Comparison of ENCODE assay signal across 23 cellular contexts in the genomic region with DNA sequence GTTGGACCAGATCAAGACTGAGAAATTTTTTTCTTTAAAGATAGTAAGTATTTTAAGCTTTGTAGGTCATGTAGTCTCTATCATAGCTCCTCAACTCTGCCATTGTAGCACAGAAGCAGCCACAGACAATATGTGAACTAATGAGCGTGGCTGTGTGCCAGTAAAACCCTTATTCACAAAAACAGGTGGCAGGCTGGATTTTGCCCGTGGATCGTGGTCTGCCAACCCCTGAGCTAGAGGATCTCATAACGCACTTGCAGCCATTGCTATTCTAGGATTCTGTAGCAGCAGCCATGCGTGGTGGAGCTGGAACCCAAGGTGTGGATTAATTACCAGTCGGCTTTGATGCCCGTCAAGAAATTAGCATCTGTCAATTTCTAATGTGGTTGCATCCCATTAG.
DNase-seq lines count a peak whose midpoint lies in the region; ATAC-seq and TF ChIP-seq lines count a peak whose summit lies in the region.
"Had no signal": no experiment of that assay in that cellular context is flagged by ENCODE, and none has a peak within 500 bp of the region (broad histone marks: within the 10 kb centered on the region; RNA-seq: fewer than 3 reads in every experiment).

No MANE protein-coding gene starts in this region.

- no peaks in the 10 kb centered on the region for H3K9me3 ChIP-seq in MM.1S (replicated peaks; ENCODE audit: insufficient read depth, low read length)
- H3K9me3 ChIP-seq in PC-3 (ENCODE audit: low read length), result no peaks in the 10 kb centered on the region
- H3K9me3 ChIP-seq: BE2C, colonic mucosa, Peyer's patch, sigmoid colon, thoracic aorta had no signal

- ATAC-seq in PC-3 (no peak), HG02759 (IDR thresholded peaks at IDR 0.05; ENCODE audit: unreplicated experiment) (no peak)
- ATAC-seq: activated T-cell treated with anti-CD3 and anti-CD28 coated beads, Interleukin-2, amount 50 U/mL, for 4 hours; heart left ventricle had no signal

- H3K4me3 ChIP-seq in MM.1S (ENCODE audit: low read length) (no peak overlapping the region), PC-3 (ENCODE audit: low read length) (no peak overlapping the region)
- H3K4me3 ChIP-seq: colonic mucosa, heart left ventricle, Peyer's patch, sigmoid colon, thoracic aorta had no signal

- no peaks in the 10 kb centered on the region for H3K27me3 ChIP-seq in MM.1S (replicated peaks; ENCODE audit: insufficient read depth, low read length)
- no peaks in the 10 kb centered on the region for H3K27me3 ChIP-seq in PC-3 (ENCODE audit: low read length)
- H3K27me3 ChIP-seq: BE2C, colonic mucosa, Peyer's patch, sigmoid colon had no signal

- TF ChIP-seq CTCF in MM.1S (IDR thresholded peaks at IDR 0.05; ENCODE audit: low read length) (no peak), PC-3 (conservative IDR thresholded peaks at IDR 0.05; ENCODE audit: low read depth, low read length) (no peak)

- H3F3A ChIP-seq in MM.1S (ENCODE audit: insufficient read depth, low read length), result peaks cover 39% of the 10 kb centered on the region
- no peaks in the 10 kb centered on the region for H3F3A ChIP-seq in PC-3 (ENCODE audit: low read length, unreplicated experiment)

- H3K4me2 ChIP-seq in MM.1S (ENCODE audit: low read depth, low read length), result no peak overlapping the region
- no peak overlapping the region for H3K4me2 ChIP-seq in PC-3 (ENCODE audit: low read length)

- no peaks in the 10 kb centered on the region for H3K79me2 ChIP-seq in MM.1S (ENCODE audit: low read length)
- H3K79me2 ChIP-seq in PC-3 (ENCODE audit: low read length), result no peaks in the 10 kb centered on the region

- intact Hi-C loops in PC-3 (cut with micrococcal nuclease), result loop anchor here (5.0 kb wide), 1 partner anchor 132 kb away; no protein-coding TSS in a partner anchor

- POLR2A ChIA-PET in PC-3 (lab: Charles Lee; ENCODE audit: unreplicated experiment), result no interaction called here

- H3K9me2 ChIP-seq in MM.1S (replicated peaks; ENCODE audit: insufficient read depth, low read length), result no peaks in the 10 kb centered on the region
- no peaks in the 10 kb centered on the region for H3K9me2 ChIP-seq in PC-3 (replicated peaks; ENCODE audit: low read length)

- no peaks in the 10 kb centered on the region for H3K36me3 ChIP-seq in MM.1S (replicated peaks; ENCODE audit: insufficient read depth, low read length)
- H3K36me3 ChIP-seq in PC-3 (ENCODE audit: low read depth, low read length), result no peaks in the 10 kb centered on the region
- H3K36me3 ChIP-seq: BE2C, colonic mucosa, Peyer's patch, thoracic aorta had no signal

- BruUV-seq in PC-3 (replicated peaks; lab: Mats Ljungman, UMichigan), result no TSS peak

- peaks cover 65% of the 10 kb centered on the region for H3K4me1 ChIP-seq in MM.1S (ENCODE audit: low read length)
- H3K4me1 ChIP-seq in PC-3 (ENCODE audit: insufficient read depth, low read length), result peaks cover 35% of the 10 kb centered on the region
- H3K4me1 ChIP-seq: sigmoid colon had no signal

- no peaks in the 10 kb centered on the region for H4K20me1 ChIP-seq in MM.1S (ENCODE audit: insufficient read depth, low read length)
- no peaks in the 10 kb centered on the region for H4K20me1 ChIP-seq in PC-3 (ENCODE audit: low read length)

- peak overlapping the region; percentile 98; the same call in 1 of the 2 replicates for H3K27ac ChIP-seq in MM.1S (ENCODE audit: low read length)
- peak overlapping the region; percentile 100; the same call in 1 of the 2 replicates for H3K27ac ChIP-seq in PC-3 (ENCODE audit: low read length)
- H3K27ac ChIP-seq: colonic mucosa, heart left ventricle, Peyer's patch, sigmoid colon, thoracic aorta, VCaP had no signal

- DNase-seq in COR-L47 (lab: John Stamatoyannopoulos, UW), result peak; percentile 85
- no peak for DNase-seq in MM.1S
- peak; percentile 77 for DNase-seq in NCI-H2107 (lab: John Stamatoyannopoulos, UW)
- DNase-seq in PC-3, result no peak
- DNase-seq in NCI-H82 (lab: John Stamatoyannopoulos, UW), result no peak
- no peak for DNase-seq in HPDE6-E6E7 (ENCODE audit: extremely low spot score)
- no peak for DNase-seq in GM19238 (ENCODE audit: insufficient read length, low spot score)
- DNase-seq: activated CD4-positive, alpha-beta T cell treated with anti-CD3 and anti-CD28 coated beads for 48 hours; activated naive CD4-positive, alpha-beta T cell treated with anti-CD3 and anti-CD28 coated beads for 36 hours; activated T-cell treated with anti-CD3 and anti-CD28 coated beads, Interleukin-2, amount 50 U/mL, for 4 hours; BE2C; colonic mucosa; effector memory CD4-positive, alpha-beta T cell; erythroblast; HCEC 1CT; heart left ventricle; NCI-H1436 treated with DMSO at 0.1 percent for 48 hours; Peyer's patch; stimulated activated CD4-positive, alpha-beta T cell treated with anti-CD3 and anti-CD28 coated beads, Interleukin-15, amount 100 ng/mL, for 24 hours had no signal

- H3K9ac ChIP-seq in MM.1S (ENCODE audit: low read length), result no peak overlapping the region
- peak overlapping the region; percentile 27; the same call in 1 of the 2 replicates for H3K9ac ChIP-seq in PC-3 (ENCODE audit: low read length)

- CTCF ChIA-PET in PC-3 (lab: Charles Lee), result no interaction called here

- H2AFZ ChIP-seq in MM.1S (ENCODE audit: low read length) (no peak overlapping the region), PC-3 (ENCODE audit: low read length) (no peak overlapping the region)

Comparison
In these comparisons a context has a peak if more than half of its experiments do, and no peak if none do; other contexts are left out.
1. DNase-seq: peak in COR-L47 (single experiment) and NCI-H2107 (single experiment); none in MM.1S (single experiment), PC-3 (single experiment), NCI-H82 (single experiment), HPDE6-E6E7 (single experiment) and GM19238 (single experiment).